Comparison of ENCODE assay signal across 8 cellular contexts in the genomic region with DNA sequence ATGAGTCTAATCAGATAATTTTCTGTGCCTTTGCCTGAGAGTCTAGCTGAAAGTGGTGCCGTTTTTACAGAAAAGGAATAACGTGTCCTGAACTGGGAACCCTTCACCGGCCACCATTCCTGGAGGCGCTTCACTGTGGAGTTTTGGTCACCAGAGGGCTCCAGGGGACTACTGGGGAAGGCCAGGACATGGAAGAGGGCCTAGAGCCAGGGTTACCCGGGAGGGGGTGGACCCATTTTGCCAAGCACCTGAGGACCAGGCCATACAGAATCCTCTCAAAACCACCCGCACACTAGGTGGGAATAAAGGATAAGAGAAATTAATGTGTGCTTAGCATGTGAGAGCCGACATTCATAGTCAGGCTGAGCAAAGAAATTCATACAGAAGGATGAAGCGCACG.
DNase-seq lines count a peak whose midpoint lies in the region; ATAC-seq, FAIRE-seq and TF ChIP-seq lines count a peak whose summit lies in the region.
"Not testable (repeated sequence)": the region's sequence is repeated elsewhere in the genome, so short reads cannot be mapped to it uniquely, and the experiment has no call there.

No MANE protein-coding gene starts in this region.

- ATAC-seq in GM12878 (peak; percentile 69), left lobe of liver (peak; percentile 100)

- H3K4me3 Mint-ChIP-seq in type B pancreatic cell, result not testable (repeated sequence)

- intact Hi-C loops in GM12878 (cut with micrococcal nuclease; ENCODE audit: unreplicated experiment), result loop anchor here (1.0 kb wide), 1 partner anchor 118 kb away; no protein-coding TSS in a partner anchor
- intact Hi-C loops in head of caudate nucleus (cut with DNase I), result loop anchor here (5.0 kb wide), 1 partner anchor 120 kb away; no protein-coding TSS in a partner anchor
- intact Hi-C loops in ovary (cut with DNase I), result loop anchor here in 2 of 4 donors (5.0 kb wide), 1 partner anchor 115 kb away; the partner anchor contains the start of gene ALKAL2 (in 2 of the 2)

- peak; percentile 19 for DNase-seq in COLO668 (lab: John Stamatoyannopoulos, UW; ENCODE audit: unreplicated experiment)
- DNase-seq in RPMI7951 (ENCODE audit: low read depth), result peak; percentile 36
- DNase-seq in GM12878 (ENCODE audit: low read depth, low spot score); type B pancreatic cell (ENCODE audit: extremely low spot score, unreplicated experiment): not testable (repeated sequence)
- DNase-seq in head of caudate nucleus, result peak; percentile 8 to 88 (median 67)
- peak; percentile 65 for DNase-seq in left lobe of liver (ENCODE audit: low spot score)
- DNase-seq in ovary, result peak in 4 of 5 donors; percentile 43 to 74 (median 54)

- H3K27me3 ChIP-seq in GM12878 (replicated peaks in 1 of 2; ENCODE audit: control insufficient read depth in 2 of 2, insufficient read depth in 2 of 2, low read length in 1 of 2); ovary: not testable (repeated sequence)

- H3K79me2 ChIP-seq in GM12878 (ENCODE audit: control insufficient read depth, insufficient read depth, low read length), result not testable (repeated sequence)

- not testable (repeated sequence) for H3K9me3 Mint-ChIP-seq in type B pancreatic cell

- CTCF ChIA-PET in GM12878 (lab: Yijun Ruan, JAX), result interaction anchor here (0.6 kb wide), 1 partner anchor 118 kb away, joined by 3 read pairs; no protein-coding TSS in a partner anchor

- H3K4me1 ChIP-seq in GM12878 (ENCODE audit: control insufficient read depth, insufficient read depth, low read length), result not testable (repeated sequence)
- H3K4me1 ChIP-seq in ovary (ENCODE audit: insufficient read depth), result peaks cover 10% of the 10 kb centered on the region

- H3K4me1 Mint-ChIP-seq in type B pancreatic cell (ENCODE audit: unreplicated experiment), result not testable (repeated sequence)

- TF ChIP-seq EP300 in Ishikawa (IDR thresholded peaks at IDR 0.05; ENCODE audit: borderline replicate concordance); GM12878 (IDR thresholded peaks at IDR 0.05; ENCODE audit: borderline replicate concordance in 1 of 2, control insufficient read depth in 1 of 2, low read depth in 2 of 2, low read length in 2 of 2); ovary (IDR thresholded peaks at IDR 0.05): not testable (repeated sequence)

- RAD21 ChIA-PET in GM12878 (lab: Charles Lee; ENCODE audit: unreplicated experiment), result not testable (repeated sequence)

- H3K27ac Mint-ChIP-seq in type B pancreatic cell, result not testable (repeated sequence)

- not testable (repeated sequence) for H3K9ac ChIP-seq in GM12878 (ENCODE audit: control insufficient read depth, insufficient read depth, low read length)

- H3K4me2 ChIP-seq in GM12878 (ENCODE audit: control insufficient read depth, insufficient read depth), result not testable (repeated sequence)

- not testable (repeated sequence) for H4K20me1 ChIP-seq in GM12878 (ENCODE audit: control insufficient read depth, insufficient read depth)

- H3K9me3 ChIP-seq in GM12878 (replicated peaks; ENCODE audit: control insufficient read depth, insufficient read depth, low read length); ovary: not testable (repeated sequence)

- 38% methylated on average over 9 of the region's 9 CpGs for WGBS in GM12878 (ENCODE audit: insufficient coverage, insufficient replicate concordance, low lambda C conversion rate, missing lambda C conversion rate)
- 76 to 78% (median 76%) methylated on average over 9 of the region's 9 CpGs for WGBS in ovary, 3 donors

- TF ChIP-seq POLR2A in GM12878 (IDR thresholded peaks at IDR 0.05; ENCODE audit: low read depth, low read length); ovary (IDR thresholded peaks at IDR 0.05): not testable (repeated sequence)

- not testable (repeated sequence) for H3K36me3 Mint-ChIP-seq in type B pancreatic cell

- peak; percentile 34; the same call in 1 of the 2 replicates for TF ChIP-seq RAD21 in Ishikawa (IDR thresholded peaks at IDR 0.05; ENCODE audit: low read depth)
- TF ChIP-seq RAD21 in GM12878 (IDR thresholded peaks at IDR 0.05; ENCODE audit: insufficient read depth, low read depth, low read length), result not testable (repeated sequence)

- not testable (repeated sequence) for H3K36me3 ChIP-seq in GM12878 (ENCODE audit: control insufficient read depth in 2 of 2, insufficient read depth in 2 of 2, low read length in 1 of 2); ovary

- not testable (repeated sequence) for BruUV-seq in GM12878 (replicated peaks; lab: Mats Ljungman, UMichigan)

- not testable (repeated sequence) for H2AFZ ChIP-seq in GM12878 (ENCODE audit: control insufficient read depth, low read depth, low read length)

- SMC1A ChIA-PET in GM12878 (lab: Charles Lee; ENCODE audit: uncharacterized antibody, unreplicated experiment), result not testable (repeated sequence)

- H3K27ac ChIP-seq in GM12878 (ENCODE audit: control insufficient read depth, insufficient read depth); ovary: not testable (repeated sequence)

- peaks cover 22% of the 10 kb centered on the region for H3K27me3 Mint-ChIP-seq in type B pancreatic cell

- not testable (repeated sequence) for H3K4me3 ChIP-seq in GM12878, ovary

- TF ChIP-seq CTCF in GM12878 (IDR thresholded peaks at IDR 0.05 in 2 of 3, conservative IDR thresholded peaks at IDR 0.05 in 1 of 3; ENCODE audit: control insufficient read depth in 2 of 3, extremely low read depth in 1 of 3, insufficient read depth in 1 of 3, low read depth in 3 of 3, low read length in 3 of 3) (peak in 2 of 3 experiments; percentile 26 to 35; a peak in 2 of 6 replicates), ovary (IDR thresholded peaks at IDR 0.05) (peak in 1 of 3 donors; percentile 25), type B pancreatic cell (conservative IDR thresholded peaks at IDR 0.05) (peak; percentile 52)

- in situ Hi-C loops in GM12878 (cut with MboI), result not testable (repeated sequence)

- POLR2A ChIA-PET in GM12878 (lab: Charles Lee), result not testable (repeated sequence)

- FAIRE-seq in GM12878 (lab: Jason Lieb, UNC), result not testable (repeated sequence)
